In the genomic region with DNA sequence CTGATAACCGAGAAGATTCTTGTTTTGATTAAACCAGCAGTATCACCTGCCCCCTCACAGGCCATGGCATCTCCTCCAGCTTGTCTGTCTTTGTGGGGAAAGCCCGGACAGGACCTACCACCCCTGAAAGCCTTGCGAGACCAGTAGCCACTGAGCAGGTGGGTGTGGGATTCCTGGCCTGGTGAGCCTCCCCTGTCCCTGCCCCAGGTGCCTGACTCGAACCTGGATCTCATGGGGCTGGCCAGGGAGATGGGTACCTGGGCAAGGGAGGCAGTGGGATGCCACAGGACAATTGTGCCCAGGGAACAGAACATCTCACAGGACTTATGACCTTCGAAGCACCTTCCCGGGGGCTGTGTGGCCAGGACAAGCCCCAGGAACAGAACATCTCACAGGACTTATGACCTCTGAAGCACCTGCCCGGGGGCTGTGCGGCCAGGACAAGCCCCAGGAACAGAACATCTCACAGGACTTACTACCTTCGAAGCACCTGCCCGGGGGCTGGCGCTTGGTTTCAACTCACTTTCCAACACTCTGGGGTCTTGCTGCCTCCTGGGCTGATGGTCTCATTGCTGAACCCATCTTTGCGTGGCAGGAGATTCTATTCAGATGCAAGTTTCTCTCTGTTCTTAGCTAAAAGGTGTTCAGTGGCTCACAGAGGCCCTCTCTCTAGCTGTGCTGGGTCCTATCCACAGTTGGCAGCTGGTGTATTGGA, we compare ENCODE assay signal across 14 cellular contexts.
DNase-seq lines count a peak whose midpoint lies in the region; ATAC-seq and TF ChIP-seq lines count a peak whose summit lies in the region.
"Had no signal": no experiment of that assay in that cellular context is flagged by ENCODE, and none has a peak within 500 bp of the region (broad histone marks: within the 10 kb centered on the region; RNA-seq: fewer than 3 reads in every experiment).

No MANE protein-coding gene starts in this region.

- peak overlapping the region; percentile 31 for H3K27ac Mint-ChIP-seq in stimulated activated naive B cell treated with anti-CD40 and anti-IgM and Interleukin-4, amounts not matched to agents 10 μg/mL and 1 μg/mL and 100 μg/mL, for 72 hours
- H3K27ac Mint-ChIP-seq: CD4-positive, alpha-beta memory T cell; GM23338 had no signal

- peaks cover 0 to 2% of the 10 kb centered on the region in 2 donors for H3K4me1 Mint-ChIP-seq in stimulated activated naive B cell treated with anti-CD40 and anti-IgM and Interleukin-4, amounts not matched to agents 10 μg/mL and 1 μg/mL and 100 μg/mL, for 72 hours
- H3K4me1 Mint-ChIP-seq: CD4-positive, alpha-beta memory T cell had no signal

- no peak overlapping the region for H3K4me3 ChIP-seq in coronary artery
- H3K4me3 ChIP-seq: A549, GM12878, GM23338 had no signal

- ATAC-seq in stimulated activated naive B cell treated with anti-CD40 and anti-IgM and Interleukin-4, amounts not matched to agents 10 μg/mL and 1 μg/mL and 100 μg/mL, for 72 hours (replicated peaks): no peak
- ATAC-seq: A549, GM12878, GM23338 had no signal

- H3K27ac ChIP-seq in coronary artery: no peak overlapping the region
- H3K27ac ChIP-seq: A549, C4-2B had no signal

- DNase-seq in GM13976 (ENCODE audit: low spot score) (peak; percentile 8), coronary artery (ENCODE audit: low spot score) (peak; percentile 57), mesenteric fat pad (ENCODE audit: low spot score) (peak; percentile 74), epidermal melanocyte (ENCODE audit: insufficient read length, low spot score) (no peak)
- no peak for DNase-seq in stimulated activated naive B cell treated with anti-CD40 and anti-IgM and Interleukin-4, amounts not matched to agents 10 μg/mL and 1 μg/mL and 100 μg/mL, for 72 hours
- DNase-seq in activated effector memory CD4-positive, alpha-beta T cell treated with Interleukin-2 at 50 U/mL for 16 hours: no peak
- DNase-seq: BE2C; CD4-positive, alpha-beta memory T cell; DMS79; H7 had no signal

- no peaks in the 10 kb centered on the region for H3K36me3 Mint-ChIP-seq in stimulated activated naive B cell treated with anti-CD40 and anti-IgM and Interleukin-4, amounts not matched to agents 10 μg/mL and 1 μg/mL and 100 μg/mL, for 72 hours
- H3K36me3 Mint-ChIP-seq: CD4-positive, alpha-beta memory T cell had no signal

- H3K4me3 Mint-ChIP-seq in stimulated activated naive B cell treated with anti-CD40 and anti-IgM and Interleukin-4, amounts not matched to agents 10 μg/mL and 1 μg/mL and 100 μg/mL, for 72 hours: no peak overlapping the region
- H3K4me3 Mint-ChIP-seq: CD4-positive, alpha-beta memory T cell; GM23338 had no signal

- H3K9me3 Mint-ChIP-seq in stimulated activated naive B cell treated with anti-CD40 and anti-IgM and Interleukin-4, amounts not matched to agents 10 μg/mL and 1 μg/mL and 100 μg/mL, for 72 hours: no peaks in the 10 kb centered on the region
- H3K9me3 Mint-ChIP-seq: CD4-positive, alpha-beta memory T cell had no signal

- in situ Hi-C loops in GM13976 (cut with MboI; ENCODE audit: low sequenced_read_pairs, unreplicated experiment): no loop called here

- H3K27me3 Mint-ChIP-seq in stimulated activated naive B cell treated with anti-CD40 and anti-IgM and Interleukin-4, amounts not matched to agents 10 μg/mL and 1 μg/mL and 100 μg/mL, for 72 hours: peaks cover 36 to 55% of the 10 kb centered on the region in 2 donors

- TF ChIP-seq CTCF in GM13976 (IDR thresholded peaks at IDR 0.05; ENCODE audit: borderline replicate concordance, control extremely low read depth, extremely low read depth, insufficient read depth, missing control alignments): no peak
- TF ChIP-seq CTCF in coronary artery (IDR thresholded peaks at IDR 0.05): no peak

Comparison
In these comparisons a context has a peak if more than half of its experiments do, and no peak if none do; other contexts are left out.
1. DNase-seq: peak in GM13976 (single experiment), coronary artery (single experiment) and mesenteric fat pad (single experiment); none in stimulated activated naive B cell treated with anti-CD40 and anti-IgM and Interleukin-4, amounts not matched to agents 10 μg/mL and 1 μg/mL and 100 μg/mL, for 72 hours (single experiment), activated effector memory CD4-positive, alpha-beta T cell treated with Interleukin-2 at 50 U/mL for 16 hours (single experiment) and epidermal melanocyte (single experiment).